1 cellular context compared by ENCODE assay signal in the genomic region with DNA sequence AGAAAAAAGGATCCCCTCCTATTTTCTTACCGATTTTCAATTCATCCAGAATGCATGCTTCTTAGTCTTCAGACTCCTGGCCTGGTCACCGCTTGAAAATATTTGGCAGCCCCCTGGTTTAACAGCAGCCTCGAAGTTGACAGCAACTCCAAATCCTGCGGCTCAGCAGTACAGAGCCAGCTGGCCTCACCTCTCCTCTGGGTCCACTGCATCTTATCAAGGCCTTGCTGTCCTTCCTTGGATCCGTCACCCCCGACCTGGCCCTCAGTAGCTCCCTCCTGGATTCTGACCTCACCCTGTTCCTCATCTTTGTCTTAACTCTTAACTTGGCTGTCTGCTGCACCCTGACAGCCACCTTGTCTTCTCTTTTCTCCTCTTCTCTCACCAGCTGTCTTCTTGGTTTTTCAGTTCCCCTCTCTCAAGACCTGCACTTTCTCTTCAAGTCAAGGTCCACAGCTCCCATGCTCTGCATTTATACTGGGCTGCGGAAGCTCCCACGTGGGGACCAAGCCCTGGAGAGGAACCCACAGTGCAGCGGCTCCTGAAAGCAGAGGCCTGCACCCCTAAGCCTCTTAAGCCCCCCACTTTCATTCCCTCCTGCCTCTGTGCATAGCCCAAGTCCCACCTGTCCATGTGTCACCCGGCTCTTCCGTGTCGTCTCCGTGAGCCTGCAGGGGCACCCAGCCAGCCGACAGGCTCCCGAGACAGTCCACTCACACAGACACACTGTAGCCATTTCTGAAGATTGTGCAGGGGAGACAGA.
TF ChIP-seq lines count a peak whose summit lies in the region.

No MANE protein-coding gene starts in this region.

TF ChIP-seq in H1, 55 proteins besides CTCF, POLR2A, EP300 and RAD21:
- TF ChIP-seq CTBP2 (IDR thresholded peaks at IDR 0.05; ENCODE audit: borderline replicate concordance, insufficient read depth, insufficient read length, low read length) (no peak), TAF7 (optimal IDR thresholded peaks at IDR 0.05; ENCODE audit: borderline replicate concordance, low read depth, low read length) (no peak), USF2 (IDR thresholded peaks at IDR 0.05; ENCODE audit: low read length) (no peak)
